Comparison of ENCODE assay signal across 13 cellular contexts in the genomic region with DNA sequence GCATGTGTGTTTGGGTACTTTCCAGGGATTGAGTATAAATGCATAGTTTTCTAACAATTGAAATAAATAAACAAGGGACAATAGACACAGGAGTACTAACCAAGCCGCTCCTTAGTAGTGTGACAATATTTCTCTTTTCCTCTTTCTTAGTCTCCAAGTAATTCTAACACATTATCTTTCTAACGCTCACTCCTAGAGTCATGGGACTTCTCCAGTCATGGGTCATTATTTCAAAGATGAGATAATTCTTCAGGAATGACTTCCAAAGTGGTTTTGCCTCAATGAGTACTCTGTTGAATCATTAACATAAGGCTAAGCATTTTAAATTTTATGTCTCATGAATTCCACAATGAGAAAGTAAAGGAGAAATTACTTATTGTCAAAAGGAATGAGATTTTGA.
DNase-seq lines count a peak whose midpoint lies in the region; ATAC-seq and TF ChIP-seq lines count a peak whose summit lies in the region.
"Had no signal": no experiment of that assay in that cellular context is flagged by ENCODE, and none has a peak within 500 bp of the region (broad histone marks: within the 10 kb centered on the region; RNA-seq: fewer than 3 reads in every experiment).

No MANE protein-coding gene starts in this region.

- H3K36me3 Mint-ChIP-seq in activated T-cell treated with anti-CD3 and anti-CD28 coated beads, Interleukin-2, amount 50 U/mL, for 72 hours (ENCODE audit: insufficient read depth in 2 of 2): no peaks in the 10 kb centered on the region
- no peaks in the 10 kb centered on the region for H3K36me3 Mint-ChIP-seq in activated naive CD8-positive, alpha-beta T cell treated with anti-CD3 and anti-CD28 coated beads for 36 hours
- H3K36me3 Mint-ChIP-seq: activated naive CD4-positive, alpha-beta T cell treated with anti-CD3 and anti-CD28 coated beads, Interleukin-2, amount 50 U/mL, for 72 hours had no signal

- H3K4me1 ChIP-seq in adipocyte (ENCODE audit: control insufficient read depth, insufficient read depth, low read length) (peaks cover 38% of the 10 kb centered on the region), foreskin keratinocyte (peaks cover 38% of the 10 kb centered on the region)

- H3K9me3 ChIP-seq in adipocyte (ENCODE audit: control insufficient read depth, low read length): no peaks in the 10 kb centered on the region
- H3K9me3 ChIP-seq: testis had no signal

- H3K9me3 Mint-ChIP-seq in activated T-cell treated with anti-CD3 and anti-CD28 coated beads, Interleukin-2, amount 50 U/mL, for 72 hours: peaks cover 5 to 8% of the 10 kb centered on the region in 2 donors
- H3K9me3 Mint-ChIP-seq in activated naive CD8-positive, alpha-beta T cell treated with anti-CD3 and anti-CD28 coated beads for 36 hours: no peaks in the 10 kb centered on the region

- DNase-seq in H4 (ENCODE audit: low spot score) (peak; percentile 6), adipocyte (ENCODE audit: low read depth) (peak; percentile 68), foreskin keratinocyte (peak; percentile 84 to 95), stromal cell of bone marrow (ENCODE audit: low read depth) (peak; percentile 90)
- no peak for DNase-seq in activated T-cell treated with anti-CD3 and anti-CD28 coated beads, Interleukin-2, amount 50 U/mL, for 72 hours
- DNase-seq in activated naive CD8-positive, alpha-beta T cell treated with anti-CD3 and anti-CD28 coated beads for 36 hours: no peak
- DNase-seq: DMS153, left ventricle myocardium superior, NCI-H510A treated with DMSO at 0.1 percent for 48 hours, testis had no signal

- ATAC-seq in foreskin keratinocyte: peak; percentile 59
- no peak for ATAC-seq in activated T-cell treated with anti-CD3 and anti-CD28 coated beads, Interleukin-2, amount 50 U/mL, for 72 hours (replicated peaks in 1 of 2)
- ATAC-seq in GM18873 (IDR thresholded peaks at IDR 0.05; ENCODE audit: low FRiP score, unreplicated experiment): no peak
- ATAC-seq: activated naive CD4-positive, alpha-beta T cell treated with anti-CD3 and anti-CD28 coated beads, Interleukin-2, amount 50 U/mL, for 72 hours; HepG2; left ventricle myocardium superior had no signal

- H3K9ac ChIP-seq in adipocyte (ENCODE audit: low read length): peak overlapping the region; percentile 49

- TF ChIP-seq CTCF in foreskin keratinocyte (conservative IDR thresholded peaks at IDR 0.05): no peak

- H3K27ac Mint-ChIP-seq in activated T-cell treated with anti-CD3 and anti-CD28 coated beads, Interleukin-2, amount 50 U/mL, for 72 hours: no peak overlapping the region
- no peak overlapping the region for H3K27ac Mint-ChIP-seq in activated naive CD8-positive, alpha-beta T cell treated with anti-CD3 and anti-CD28 coated beads for 36 hours
- H3K27ac Mint-ChIP-seq: activated naive CD4-positive, alpha-beta T cell treated with anti-CD3 and anti-CD28 coated beads, Interleukin-2, amount 50 U/mL, for 72 hours had no signal

- H3K4me3 Mint-ChIP-seq in activated T-cell treated with anti-CD3 and anti-CD28 coated beads, Interleukin-2, amount 50 U/mL, for 72 hours: no peak overlapping the region
- H3K4me3 Mint-ChIP-seq in activated naive CD8-positive, alpha-beta T cell treated with anti-CD3 and anti-CD28 coated beads for 36 hours: no peak overlapping the region

- H3K36me3 ChIP-seq in adipocyte (ENCODE audit: control insufficient read depth, insufficient read depth, low read length, severe bottlenecking): no peaks in the 10 kb centered on the region

- H3K27ac ChIP-seq in foreskin keratinocyte: peak overlapping the region; percentile 89
- H3K27ac ChIP-seq: testis had no signal

- no peak overlapping the region for H3K4me3 ChIP-seq in adipocyte (ENCODE audit: low read length)
- H3K4me3 ChIP-seq: testis had no signal

- no peaks in the 10 kb centered on the region for H3K4me1 Mint-ChIP-seq in activated T-cell treated with anti-CD3 and anti-CD28 coated beads, Interleukin-2, amount 50 U/mL, for 72 hours (ENCODE audit: low read depth)
- no peaks in the 10 kb centered on the region for H3K4me1 Mint-ChIP-seq in activated naive CD8-positive, alpha-beta T cell treated with anti-CD3 and anti-CD28 coated beads for 36 hours

- no peaks in the 10 kb centered on the region for H3K27me3 ChIP-seq in adipocyte (replicated peaks; ENCODE audit: control insufficient read depth, insufficient read depth, low read length)
- H3K27me3 ChIP-seq in foreskin keratinocyte: no peaks in the 10 kb centered on the region
- H3K27me3 ChIP-seq: testis had no signal

- no peaks in the 10 kb centered on the region for H3K27me3 Mint-ChIP-seq in activated T-cell treated with anti-CD3 and anti-CD28 coated beads, Interleukin-2, amount 50 U/mL, for 72 hours (ENCODE audit: low read depth)
- no peaks in the 10 kb centered on the region for H3K27me3 Mint-ChIP-seq in activated naive CD8-positive, alpha-beta T cell treated with anti-CD3 and anti-CD28 coated beads for 36 hours

Comparison
In these comparisons a context has a peak if more than half of its experiments do, and no peak if none do; other contexts are left out.
1. DNase-seq: peak in H4 (single experiment), adipocyte (single experiment), foreskin keratinocyte (2 of 2) and stromal cell of bone marrow (single experiment); none in activated T-cell treated with anti-CD3 and anti-CD28 coated beads, Interleukin-2, amount 50 U/mL, for 72 hours (0 of 2) and activated naive CD8-positive, alpha-beta T cell treated with anti-CD3 and anti-CD28 coated beads for 36 hours (single experiment).